16 cellular contexts compared by ENCODE assay signal in the genomic region with DNA sequence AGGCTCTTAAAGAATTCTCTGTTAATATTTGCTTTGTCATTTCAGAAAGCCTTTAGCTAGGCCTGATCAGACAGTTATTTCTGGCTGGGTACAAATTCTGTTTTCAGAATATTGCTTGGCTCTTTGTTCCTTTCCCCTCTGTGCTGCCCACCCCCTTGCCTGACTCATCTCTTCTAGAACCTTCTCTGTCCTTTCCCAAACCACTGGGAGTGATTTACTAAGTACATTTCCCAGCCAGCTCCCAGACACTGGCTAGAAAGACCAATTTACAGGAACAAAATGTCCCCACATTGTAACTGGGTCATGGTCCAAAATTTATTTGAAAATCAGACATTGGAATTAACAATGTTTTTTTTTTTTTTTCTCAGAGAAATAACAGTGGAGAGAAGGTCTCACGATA.
DNase-seq lines count a peak whose midpoint lies in the region; ATAC-seq and TF ChIP-seq lines count a peak whose summit lies in the region.
"Had no signal": no experiment of that assay in that cellular context is flagged by ENCODE, and none has a peak within 500 bp of the region (broad histone marks: within the 10 kb centered on the region; RNA-seq: fewer than 3 reads in every experiment).

No MANE protein-coding gene starts in this region.

- H3K4me1 ChIP-seq in left lung (peaks cover 0 to 6% of the 10 kb centered on the region in 2 donors), stomach smooth muscle (ENCODE audit: control insufficient read depth, insufficient read depth, low read length) (peaks cover 20% of the 10 kb centered on the region)
- H3K4me1 ChIP-seq in effector memory CD4-positive, alpha-beta T cell (ENCODE audit: control insufficient read depth, insufficient read depth, low read length, poor library complexity, severe bottlenecking): no peaks in the 10 kb centered on the region

- H3K9ac ChIP-seq in stomach smooth muscle (ENCODE audit: low read length in 2 of 2): no peak overlapping the region

- H3K27me3 ChIP-seq in left lung: no peaks in the 10 kb centered on the region
- H3K27me3 ChIP-seq in stomach smooth muscle (ENCODE audit: control insufficient read depth in 1 of 2, insufficient read depth in 2 of 2, low read length in 2 of 2): no peaks in the 10 kb centered on the region
- no peaks in the 10 kb centered on the region for H3K27me3 ChIP-seq in effector memory CD4-positive, alpha-beta T cell (replicated peaks; ENCODE audit: control insufficient read depth, insufficient read depth, low read length, poor library complexity, severe bottlenecking)

- H3K27ac ChIP-seq in left lung (peak overlapping the region in 1 of 2 donors; percentile 15), stomach smooth muscle (ENCODE audit: low read length) (peak overlapping the region; percentile 49)
- H3K27ac ChIP-seq in effector memory CD4-positive, alpha-beta T cell (ENCODE audit: insufficient read depth, low read length, poor library complexity, severe bottlenecking): no peak overlapping the region
- H3K27ac ChIP-seq: HL-60 had no signal

- H3K9me3 ChIP-seq in left lung: no peaks in the 10 kb centered on the region
- no peaks in the 10 kb centered on the region for H3K9me3 ChIP-seq in stomach smooth muscle (ENCODE audit: control insufficient read depth in 2 of 2, low read length in 2 of 2)
- H3K9me3 ChIP-seq in effector memory CD4-positive, alpha-beta T cell (ENCODE audit: control insufficient read depth, low read length): no peaks in the 10 kb centered on the region

- TF ChIP-seq CTCF in choroid plexus epithelial cell (conservative IDR thresholded peaks at IDR 0.05; ENCODE audit: low read depth, low read length): no peak
- TF ChIP-seq CTCF in left lung (IDR thresholded peaks at IDR 0.05): no peak

- peak; percentile 16 for DNase-seq in GM03348 (ENCODE audit: low spot score)
- DNase-seq in choroid plexus epithelial cell (ENCODE audit: low read depth): peak; percentile 14
- DNase-seq in left lung: no peak
- DNase-seq in Ammon's horn (ENCODE audit: low spot score): no peak
- no peak for DNase-seq in AG20443 (ENCODE audit: low spot score)
- no peak for DNase-seq in activated T-cell treated with anti-CD3 and anti-CD28 coated beads, Interleukin-2, amount 50 U/mL, for 48 hours
- DNase-seq in effector memory CD4-positive, alpha-beta T cell: no peak
- DNase-seq: activated CD4-positive, alpha-beta T cell treated with anti-CD3 and anti-CD28 coated beads for 1 hour; activated naive CD8-positive, alpha-beta T cell treated with anti-CD3 and anti-CD28 coated beads, Interleukin-2, amount 50 U/mL, for 24 hours; activated T-cell treated with anti-CD3 and anti-CD28 coated beads, Interleukin-2, amount 50 U/mL, for 24 hours; effector CD4-positive, alpha-beta T cell; Karpas-422; NCI-H510A treated with DMSO at 0.1 percent for 48 hours; stimulated activated naive CD8-positive, alpha-beta T cell treated with anti-CD3 and anti-CD28 coated beads, Interleukin-15, Interleukin-2, amounts not matched to agents 100 U/mL and 50 U/mL, for 24 hours had no signal

- H3K36me3 ChIP-seq in left lung (no peaks in the 10 kb centered on the region), stomach smooth muscle (ENCODE audit: control insufficient read depth in 2 of 2, insufficient read depth in 2 of 2, low read length in 2 of 2) (no peaks in the 10 kb centered on the region)
- H3K36me3 ChIP-seq in effector memory CD4-positive, alpha-beta T cell (ENCODE audit: control insufficient read depth, insufficient read depth, low read length): no peaks in the 10 kb centered on the region

- intact Hi-C loops in left lung (cut with DNase I): no loop called here

- H3K4me3 ChIP-seq in choroid plexus epithelial cell (ENCODE audit: low read depth, low read length): no peak overlapping the region
- no peak overlapping the region for H3K4me3 ChIP-seq in left lung
- H3K4me3 ChIP-seq in stomach smooth muscle (ENCODE audit: low read length in 2 of 2): no peak overlapping the region
- H3K4me3 ChIP-seq in effector memory CD4-positive, alpha-beta T cell (ENCODE audit: insufficient read depth, low read depth, low read length, poor library complexity, severe bottlenecking): no peak overlapping the region

- ATAC-seq in left lung: peak; percentile 66
- ATAC-seq: activated naive CD8-positive, alpha-beta T cell treated with anti-CD3 and anti-CD28 coated beads, Interleukin-2, amount 50 U/mL, for 24 hours; stimulated activated naive CD8-positive, alpha-beta T cell treated with anti-CD3 and anti-CD28 coated beads, Interleukin-15, Interleukin-2, amounts not matched to agents 100 U/mL and 50 U/mL, for 24 hours had no signal

Comparison
In these comparisons a context has a peak if more than half of its experiments do, and no peak if none do; other contexts are left out.
1. DNase-seq: peak in GM03348 (single experiment) and choroid plexus epithelial cell (single experiment); none in left lung (0 of 2), Ammon's horn (single experiment), AG20443 (single experiment), activated T-cell treated with anti-CD3 and anti-CD28 coated beads, Interleukin-2, amount 50 U/mL, for 48 hours (0 of 2) and effector memory CD4-positive, alpha-beta T cell (0 of 3).